ENCODE assay signal across 8 cellular contexts in the genomic region with DNA sequence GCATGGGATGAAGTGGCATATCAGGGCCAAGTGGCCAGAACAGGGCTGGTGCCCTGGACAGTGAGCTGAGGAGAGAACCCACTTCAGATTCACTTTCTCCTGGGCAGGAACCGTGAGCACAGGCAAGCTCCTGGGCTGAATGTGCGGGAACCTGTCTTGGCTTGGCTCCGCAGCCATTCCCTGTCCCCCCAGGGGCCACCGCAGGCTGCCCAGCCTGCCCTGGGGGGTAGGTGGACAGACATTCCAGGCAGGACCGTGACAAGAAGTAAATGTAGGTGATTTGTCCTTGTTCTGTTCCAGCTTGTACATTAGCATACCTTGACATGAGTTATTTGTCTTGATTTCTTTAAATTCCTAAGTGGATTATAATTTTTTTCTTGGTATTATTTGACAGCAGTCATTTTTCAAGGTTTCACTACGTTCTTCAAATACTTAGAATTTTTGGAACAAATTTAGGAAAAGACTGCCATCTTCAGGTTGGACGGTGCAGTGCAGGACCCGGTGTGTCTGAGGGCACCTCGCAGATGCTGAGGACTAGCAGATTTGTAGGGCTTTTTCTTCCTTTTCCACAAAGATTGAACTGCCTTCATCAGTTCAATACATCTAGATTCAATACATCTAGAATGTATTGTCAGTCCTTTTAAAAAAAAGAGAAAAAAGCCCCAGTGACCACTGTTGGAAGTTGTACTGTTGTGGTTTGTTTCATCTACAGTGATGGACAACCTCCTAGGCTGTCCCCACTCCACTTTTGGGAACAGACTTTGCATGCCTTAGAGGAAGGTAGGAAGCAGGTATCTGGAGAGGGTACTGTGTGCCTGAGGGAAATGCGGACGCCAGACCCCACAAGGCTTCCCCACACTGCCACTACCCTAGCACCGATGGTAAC.
DNase-seq lines count a peak whose midpoint lies in the region; ATAC-seq lines count a peak whose summit lies in the region.

No MANE protein-coding gene starts in this region.

- no peak for ATAC-seq in HG02970 (IDR thresholded peaks at IDR 0.05; ENCODE audit: low FRiP score, unreplicated experiment)

- H3K9me2 ChIP-seq in Karpas-422 (replicated peaks; ENCODE audit: insufficient read depth, low read length) = no peaks in the 10 kb centered on the region

- WGBS in iPS DF 6.9 (ENCODE audit: insufficient coverage, insufficient read length) = no CpG with 5 or more reads among the region's 12 CpGs

- no peaks in the 10 kb centered on the region for H3K9me3 ChIP-seq in Karpas-422 (ENCODE audit: low read length)
- H3K9me3 ChIP-seq in SK-N-MC (ENCODE audit: low read depth, low read length) = no peaks in the 10 kb centered on the region
- no peaks in the 10 kb centered on the region for H3K9me3 ChIP-seq in iPS DF 6.9 (ENCODE audit: control insufficient read depth, insufficient read depth, low read length)

- H3K27me3 ChIP-seq in Karpas-422 (ENCODE audit: low read length) (no peaks in the 10 kb centered on the region), iPS DF 6.9 (ENCODE audit: control insufficient read depth, insufficient read depth, low read length) (no peaks in the 10 kb centered on the region)

- no peak overlapping the region for H3K4me2 ChIP-seq in Karpas-422 (ENCODE audit: low read depth, low read length, poor library complexity, severe bottlenecking)

- H3K9ac ChIP-seq in Karpas-422 (ENCODE audit: low read length) (no peak overlapping the region), SK-N-MC (ENCODE audit: insufficient read length) (no peak overlapping the region)

- DNase-seq in NK-92 treated with Interleukin-12 subunit alpha and Interleukin-12 subunit beta, amount 100 ng/mL, for 24 hours (lab: John Stamatoyannopoulos, UW) = peak; percentile 18
- DNase-seq in NK-92 (lab: John Stamatoyannopoulos, UW; ENCODE audit: unreplicated experiment) (no peak), Karpas-422 (peak; percentile 88), SK-N-MC (ENCODE audit: low read depth, low spot score) (peak; percentile 8), astrocyte of the hippocampus (ENCODE audit: low read depth, low spot score) (peak; percentile 85), iPS DF 6.9 (ENCODE audit: low read depth, low spot score) (peak; percentile 13)
- DNase-seq in stimulated activated CD4-positive, alpha-beta T cell treated with anti-CD3 and anti-CD28 coated beads, Interleukin-12 subunit alpha, Interleukin-12 subunit beta, amount 100 ng/mL, for 4 hours = peak; percentile 48

- H3K36me3 ChIP-seq in Karpas-422 (ENCODE audit: insufficient read depth, low read length) = no peaks in the 10 kb centered on the region
- peaks cover 43% of the 10 kb centered on the region; the same call in 1 of the 2 replicates for H3K36me3 ChIP-seq in SK-N-MC (ENCODE audit: insufficient read depth, low read length)
- H3K36me3 ChIP-seq in iPS DF 6.9 (ENCODE audit: control insufficient read depth, insufficient read depth, low read length) = no peaks in the 10 kb centered on the region

- no peaks in the 10 kb centered on the region for H4K20me1 ChIP-seq in Karpas-422 (ENCODE audit: insufficient read depth, low read depth, low read length)

- H3K79me2 ChIP-seq in Karpas-422 (ENCODE audit: low read length) = no peaks in the 10 kb centered on the region

- H3K27ac ChIP-seq in Karpas-422 (ENCODE audit: low read length) (no peak overlapping the region), SK-N-MC (no peak overlapping the region), iPS DF 6.9 (ENCODE audit: low read length) (no peak overlapping the region)

- no peak overlapping the region for H3K4me3 ChIP-seq in Karpas-422 (ENCODE audit: low read length)
- no peak overlapping the region for H3K4me3 ChIP-seq in SK-N-MC
- H3K4me3 ChIP-seq in iPS DF 6.9 (ENCODE audit: low read length) = no peak overlapping the region

- H2AFZ ChIP-seq in Karpas-422 (ENCODE audit: low read length) = no peak overlapping the region

- H3K4me1 ChIP-seq in Karpas-422 (ENCODE audit: low read length) (no peaks in the 10 kb centered on the region), iPS DF 6.9 (ENCODE audit: control insufficient read depth, insufficient read depth, low read length) (peaks cover 6% of the 10 kb centered on the region; the same call in 1 of the 2 replicates)
